ENCODE assay signal across 16 cellular contexts in the genomic region with DNA sequence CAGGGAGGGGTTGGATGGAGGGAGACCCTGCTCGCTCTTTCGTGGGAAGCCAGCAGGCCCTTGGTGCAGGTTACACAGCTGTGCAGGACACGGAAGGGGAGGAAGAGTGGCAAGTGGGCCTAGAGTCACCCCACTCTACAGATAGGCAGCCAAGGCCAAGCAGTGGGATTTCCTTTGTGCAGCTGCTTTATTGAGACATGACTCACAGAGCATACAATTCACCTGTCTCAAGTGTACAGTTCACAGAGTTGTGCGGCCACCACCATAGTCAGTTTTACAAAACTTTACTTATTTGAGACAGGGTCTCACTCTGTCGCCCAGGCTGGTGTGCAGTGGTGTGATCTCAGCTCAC.
DNase-seq lines count a peak whose midpoint lies in the region; ATAC-seq and TF ChIP-seq lines count a peak whose summit lies in the region.
"Had no signal": no experiment of that assay in that cellular context is flagged by ENCODE, and none has a peak within 500 bp of the region (broad histone marks: within the 10 kb centered on the region; RNA-seq: fewer than 3 reads in every experiment).

No MANE protein-coding gene starts in this region.

- H3K4me1 ChIP-seq in Caco-2 (peaks cover 28% of the 10 kb centered on the region), RWPE2 (ENCODE audit: insufficient read depth, poor library complexity, severe bottlenecking) (peaks cover 31% of the 10 kb centered on the region), gastroesophageal sphincter (peaks cover 14 to 97% (median 39%) of the 10 kb centered on the region in 3 donors), sigmoid colon (peaks cover 0 to 96% (median 86%) of the 10 kb centered on the region in 4 donors)

- H3K9me3 ChIP-seq in Caco-2 = no peaks in the 10 kb centered on the region
- H3K9me3 ChIP-seq in RWPE2 (ENCODE audit: severe bottlenecking) = no peaks in the 10 kb centered on the region
- H3K9me3 ChIP-seq in gastroesophageal sphincter = no peaks in the 10 kb centered on the region
- no peaks in the 10 kb centered on the region for H3K9me3 ChIP-seq in sigmoid colon

- intact Hi-C loops in Caco-2 (cut with micrococcal nuclease; ENCODE audit: unreplicated experiment) (no loop called here), sigmoid colon (cut with DNase I) (loop anchor here (5.0 kb wide), 3 partner anchors 36 to 66 kb away; no protein-coding TSS in a partner anchor)

- H3K27ac ChIP-seq in RWPE2 (ENCODE audit: poor library complexity, severe bottlenecking) (peak overlapping the region; percentile 58), gastroesophageal sphincter (peak overlapping the region in 3 of 4 donors; percentile 80 to 83 (median 83)), sigmoid colon (peak overlapping the region; percentile 77 to 90 (median 83))

- ATAC-seq in RWPE2 (ENCODE audit: low read depth) (peak; percentile 23; the same call in 1 of the 3 replicates), gastroesophageal sphincter (no peak), GM21526 (IDR thresholded peaks at IDR 0.05; ENCODE audit: low FRiP score, unreplicated experiment) (no peak), GM21825 (IDR thresholded peaks at IDR 0.05; ENCODE audit: unreplicated experiment) (no peak)
- ATAC-seq: activated naive CD8-positive, alpha-beta T cell treated with anti-CD3 and anti-CD28 coated beads, Interleukin-2, amount 50 U/mL, for 24 hours had no signal

- H3K4me3 Mint-ChIP-seq in Caco-2 (ENCODE audit: unreplicated experiment) = no peak overlapping the region
- no peak overlapping the region for H3K4me3 Mint-ChIP-seq in activated CD4-positive, alpha-beta memory T cell treated with anti-CD3 and anti-CD28 coated beads, Interleukin-2, amount 10 ng/mL, durations not matched to agents 7 days and 5 days
- H3K4me3 Mint-ChIP-seq: activated naive CD8-positive, alpha-beta T cell treated with anti-CD3 and anti-CD28 coated beads, Interleukin-2, amount 50 U/mL, for 24 hours; naive B cell had no signal

- H3K27me3 ChIP-seq in Caco-2 (replicated peaks; ENCODE audit: control insufficient read depth, insufficient read depth, low read length) (no peaks in the 10 kb centered on the region; the same call in 1 of the 2 replicates), RWPE2 (ENCODE audit: insufficient read depth, poor library complexity, severe bottlenecking) (no peaks in the 10 kb centered on the region), gastroesophageal sphincter (no peaks in the 10 kb centered on the region), sigmoid colon (no peaks in the 10 kb centered on the region)

- POLR2A ChIA-PET in Caco-2 (lab: Charles Lee) = no interaction called here
- POLR2A ChIA-PET in activated CD4-positive, alpha-beta memory T cell treated with anti-CD3 and anti-CD28 coated beads, Interleukin-2, amount 10 ng/mL, durations not matched to agents 7 days and 5 days (lab: Charles Lee) = no interaction called here

- WGBS in gastroesophageal sphincter (ENCODE audit: low coverage in 1 of 2), 2 donors = 87 to 95% methylated on average over 3 to 4 of the region's 5 CpGs
- 84 to 85% methylated on average over 5 of the region's 5 CpGs for WGBS in sigmoid colon, 2 donors

- CTCF ChIA-PET in Caco-2 (lab: Charles Lee) = no interaction called here
- CTCF ChIA-PET in activated CD4-positive, alpha-beta memory T cell treated with anti-CD3 and anti-CD28 coated beads, Interleukin-2, amount 10 ng/mL, durations not matched to agents 7 days and 5 days (lab: Charles Lee) = no interaction called here

- DNase-seq in Caco-2 (no peak), RWPE2 (ENCODE audit: low spot score) (no peak), sigmoid colon (no peak)
- no peak for DNase-seq in activated CD4-positive, alpha-beta memory T cell treated with anti-CD3 and anti-CD28 coated beads, Interleukin-2, amount 10 ng/mL, durations not matched to agents 7 days and 5 days
- DNase-seq in activated effector memory CD4-positive, alpha-beta T cell treated with Interleukin-2 at 50 U/mL for 16 hours = no peak
- DNase-seq: activated naive CD8-positive, alpha-beta T cell treated with anti-CD3 and anti-CD28 coated beads, Interleukin-2, amount 50 U/mL, for 24 hours; COR-L47; MV-4-11; naive B cell; NCI-H2029; SIG-M5; stimulated activated naive CD4-positive, alpha-beta T cell had no signal

- H3K36me3 Mint-ChIP-seq in Caco-2 (ENCODE audit: insufficient read depth, unreplicated experiment) = no peaks in the 10 kb centered on the region
- H3K36me3 Mint-ChIP-seq in activated CD4-positive, alpha-beta memory T cell treated with anti-CD3 and anti-CD28 coated beads, Interleukin-2, amount 10 ng/mL, durations not matched to agents 7 days and 5 days (ENCODE audit: low read depth) = no peaks in the 10 kb centered on the region
- H3K36me3 Mint-ChIP-seq: naive B cell had no signal

- peak overlapping the region; percentile 41 for H3K27ac Mint-ChIP-seq in Caco-2 (ENCODE audit: unreplicated experiment)
- H3K27ac Mint-ChIP-seq in activated CD4-positive, alpha-beta memory T cell treated with anti-CD3 and anti-CD28 coated beads, Interleukin-2, amount 10 ng/mL, durations not matched to agents 7 days and 5 days = no peak overlapping the region
- H3K27ac Mint-ChIP-seq: activated naive CD8-positive, alpha-beta T cell treated with anti-CD3 and anti-CD28 coated beads, Interleukin-2, amount 50 U/mL, for 24 hours had no signal

- H3K9me3 Mint-ChIP-seq in Caco-2 (ENCODE audit: unreplicated experiment) = no peaks in the 10 kb centered on the region
- H3K9me3 Mint-ChIP-seq in activated CD4-positive, alpha-beta memory T cell treated with anti-CD3 and anti-CD28 coated beads, Interleukin-2, amount 10 ng/mL, durations not matched to agents 7 days and 5 days = no peaks in the 10 kb centered on the region
- H3K9me3 Mint-ChIP-seq: activated naive CD8-positive, alpha-beta T cell treated with anti-CD3 and anti-CD28 coated beads, Interleukin-2, amount 50 U/mL, for 24 hours had no signal

- BruUV-seq in Caco-2 (replicated peaks; lab: Mats Ljungman, UMichigan) = no TSS peak

- peaks cover 1% of the 10 kb centered on the region for H3K36me3 ChIP-seq in Caco-2 (ENCODE audit: control insufficient read depth, insufficient read depth, low read length)
- H3K36me3 ChIP-seq in RWPE2 (ENCODE audit: low read depth) = no peaks in the 10 kb centered on the region
- H3K36me3 ChIP-seq in gastroesophageal sphincter = no peaks in the 10 kb centered on the region
- no peaks in the 10 kb centered on the region for H3K36me3 ChIP-seq in sigmoid colon

- H3K4me3 ChIP-seq in Caco-2 (ENCODE audit: low read depth, low read length) (no peak overlapping the region), RWPE2 (ENCODE audit: severe bottlenecking) (no peak overlapping the region), gastroesophageal sphincter (no peak overlapping the region), sigmoid colon (no peak overlapping the region)
- H3K4me3 ChIP-seq: lung had no signal

- TF ChIP-seq POLR2A in gastroesophageal sphincter (IDR thresholded peaks at IDR 0.05) (no peak), sigmoid colon (IDR thresholded peaks at IDR 0.05) (no peak)

- TF ChIP-seq EP300 in gastroesophageal sphincter (IDR thresholded peaks at IDR 0.05) (no peak), sigmoid colon (IDR thresholded peaks at IDR 0.05) (no peak)

- peaks cover 16% of the 10 kb centered on the region for H3K4me1 Mint-ChIP-seq in Caco-2 (ENCODE audit: low read depth, unreplicated experiment)
- H3K4me1 Mint-ChIP-seq in activated CD4-positive, alpha-beta memory T cell treated with anti-CD3 and anti-CD28 coated beads, Interleukin-2, amount 10 ng/mL, durations not matched to agents 7 days and 5 days = no peaks in the 10 kb centered on the region
- H3K4me1 Mint-ChIP-seq: activated naive CD8-positive, alpha-beta T cell treated with anti-CD3 and anti-CD28 coated beads, Interleukin-2, amount 50 U/mL, for 24 hours; naive B cell had no signal

- no peak for TF ChIP-seq CTCF in Caco-2 (IDR thresholded peaks at IDR 0.05; ENCODE audit: insufficient read depth in 1 of 2, low read depth in 1 of 2, low read length in 1 of 2, severe bottlenecking in 1 of 2, unreplicated experiment in 1 of 2)
- TF ChIP-seq CTCF in RWPE2 (IDR thresholded peaks at IDR 0.05; ENCODE audit: poor library complexity, severe bottlenecking) = no peak
- no peak for TF ChIP-seq CTCF in gastroesophageal sphincter (IDR thresholded peaks at IDR 0.05)
- no peak for TF ChIP-seq CTCF in sigmoid colon (IDR thresholded peaks at IDR 0.05)

- H3K27me3 Mint-ChIP-seq in Caco-2 (ENCODE audit: insufficient read depth, unreplicated experiment) = no peaks in the 10 kb centered on the region
- H3K27me3 Mint-ChIP-seq in activated CD4-positive, alpha-beta memory T cell treated with anti-CD3 and anti-CD28 coated beads, Interleukin-2, amount 10 ng/mL, durations not matched to agents 7 days and 5 days = no peaks in the 10 kb centered on the region
